ENCODE assay signal across 9 cellular contexts in the genomic region with DNA sequence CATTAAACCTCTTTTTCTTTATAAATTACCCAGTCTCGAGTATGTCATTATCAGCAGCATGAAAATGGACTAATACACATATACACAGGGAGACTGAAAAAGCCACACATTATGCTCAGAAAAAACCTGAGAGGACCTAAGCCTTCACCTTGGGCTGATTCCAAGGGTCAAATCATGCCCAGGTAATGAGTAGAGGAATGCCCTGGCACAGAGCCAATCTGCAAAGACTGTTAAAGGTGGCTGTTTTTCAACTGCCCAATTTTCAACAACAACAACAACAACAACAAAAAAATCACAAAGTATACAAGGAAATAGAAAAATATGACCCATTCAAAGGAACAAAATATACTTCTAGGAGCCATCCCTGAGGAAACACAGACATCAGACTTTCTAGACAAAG.
"Had no signal": no experiment of that assay in that cellular context is flagged by ENCODE, and none has a peak within 500 bp of the region (broad histone marks: within the 10 kb centered on the region; RNA-seq: fewer than 3 reads in every experiment).

No MANE protein-coding gene starts in this region.

- DNase-seq: GM23248, GOT3, H7, HFFc6 had no signal

- H2AFZ ChIP-seq: GM23248 had no signal

- H3K4me3 Mint-ChIP-seq: HFFc6, IgD-negative memory B cell had no signal

- H3K27ac ChIP-seq: GM23248, HL-60 had no signal

- H3K36me3 ChIP-seq: HAP-1 had no signal

- H3K4me3 ChIP-seq: GM23248, HAP-1 had no signal

- H3K36me3 Mint-ChIP-seq: IgD-negative memory B cell had no signal

- ATAC-seq: HCT116, HepG2 had no signal

- H3K9me3 Mint-ChIP-seq: HFFc6 had no signal

- H3K9me3 ChIP-seq: HAP-1 had no signal

- H3K4me1 ChIP-seq: HAP-1 had no signal

- H3K27ac Mint-ChIP-seq: HFFc6, IgD-negative memory B cell had no signal

- H3K9ac ChIP-seq: GM23248 had no signal
